ENCODE assay signal across 15 cellular contexts in genomic region chr6:151805286-151805840, GRCh38. TPM values are rescaled to one million over a fixed set of nuclear protein-coding genes. Genes with fewer than 3 reads are reported as not detected.
DNase-seq lines count a peak whose midpoint lies in the region; ATAC-seq, FAIRE-seq and TF ChIP-seq lines count a peak whose summit lies in the region.
"Had no signal": no experiment of that assay in that cellular context is flagged by ENCODE, and none has a peak within 500 bp of the region (broad histone marks: within the 10 kb centered on the region; RNA-seq: fewer than 3 reads in every experiment).

No MANE protein-coding gene starts in this region.

- H2BK5ac ChIP-seq in IMR-90 (ENCODE audit: low read depth, low read length, poor library complexity, severe bottlenecking), result no peak overlapping the region

- no peak overlapping the region for H4K5ac ChIP-seq in IMR-90 (ENCODE audit: low read depth, low read length)

- H3K23ac ChIP-seq in IMR-90 (ENCODE audit: low read depth, low read length), result no peak overlapping the region

- H3K36me3 ChIP-seq in IMR-90 (ENCODE audit: control insufficient read depth, insufficient read depth, low read length) (no peaks in the 10 kb centered on the region), ovary (no peaks in the 10 kb centered on the region)
- H3K36me3 ChIP-seq: sigmoid colon had no signal

- no peak for TF ChIP-seq RAD21 in A549 (conservative IDR thresholded peaks at IDR 0.05 in 1 of 2, IDR thresholded peaks at IDR 0.05 in 1 of 2)
- no peak for TF ChIP-seq RAD21 in IMR-90 (IDR thresholded peaks at IDR 0.05; ENCODE audit: low read length)

- H3K4me2 ChIP-seq in A549, result peak overlapping the region; percentile 30; the same call in 1 of the 3 replicates
- no peak overlapping the region for H3K4me2 ChIP-seq in IMR-90 (ENCODE audit: low read depth, low read length)

- H3K27me3 ChIP-seq in IMR-90 (ENCODE audit: control insufficient read depth, insufficient read depth, low read length) (peaks cover 31% of the 10 kb centered on the region), ovary (no peaks in the 10 kb centered on the region)

- TF ChIP-seq CTCF in A549 (IDR thresholded peaks at IDR 0.05) (no peak), IMR-90 (conservative IDR thresholded peaks at IDR 0.05; ENCODE audit: low read depth, low read length) (no peak), fibroblast of the aortic adventitia (IDR thresholded peaks at IDR 0.05; ENCODE audit: insufficient read depth, low read length) (peak; percentile 5), ovary (IDR thresholded peaks at IDR 0.05) (no peak)

- no peaks in the 10 kb centered on the region for H4K20me1 ChIP-seq in IMR-90 (ENCODE audit: insufficient read depth, low read length)

- H3K4me3 ChIP-seq in A549, result no peak overlapping the region
- no peak overlapping the region for H3K4me3 ChIP-seq in IMR-90 (ENCODE audit: insufficient read depth, low read depth, low read length)
- peak overlapping the region; percentile 44 for H3K4me3 ChIP-seq in fibroblast of the aortic adventitia (ENCODE audit: low read depth, low read length)
- peak overlapping the region; percentile 61 for H3K4me3 ChIP-seq in ovary
- H3K4me3 ChIP-seq: sigmoid colon had no signal

- in situ Hi-C loops in IMR-90 (cut with MboI; ENCODE audit: low sequenced_read_pairs), result no loop called here

- no peak for TF ChIP-seq EP300 in A549 (IDR thresholded peaks at IDR 0.05)
- no peak for TF ChIP-seq EP300 in ovary (IDR thresholded peaks at IDR 0.05)

- H2BK15ac ChIP-seq in IMR-90 (ENCODE audit: low read depth, low read length), result no peak overlapping the region

- no peak overlapping the region for H2AK5ac ChIP-seq in IMR-90 (ENCODE audit: low read depth, low read length)

- H3K14ac ChIP-seq in IMR-90 (replicated peaks; ENCODE audit: low read depth, low read length), result no peak overlapping the region

- H2AK9ac ChIP-seq in IMR-90 (replicated peaks; ENCODE audit: low read depth, low read length, poor library complexity), result no peak overlapping the region

- H2BK120ac ChIP-seq in IMR-90 (ENCODE audit: low read depth, low read length), result no peak overlapping the region

- CTCF ChIA-PET in A549 (lab: Yijun Ruan, JAX) (interaction anchor here (0.6 kb wide), 1 partner anchor 51 kb away, joined by 3 read pairs; no protein-coding TSS in a partner anchor), IMR-90 (lab: Yijun Ruan, JAX) (no interaction called here)

- no peak overlapping the region for H4K8ac ChIP-seq in IMR-90 (ENCODE audit: low read depth in 2 of 2, low read length in 2 of 2)

- intact Hi-C loops in IMR-90 (cut with micrococcal nuclease) (no loop called here), ovary (cut with DNase I) (no loop called here)

- no peak for DNase-seq in A549 (ENCODE audit: low read depth in 1 of 2, low spot score in 1 of 2)
- DNase-seq in IMR-90, result no peak
- peak; percentile 61 for DNase-seq in fibroblast of the aortic adventitia (ENCODE audit: low read depth)
- peak; percentile 30 to 54 (median 49) for DNase-seq in ovary
- no peak for DNase-seq in NCI-H226
- no peak for DNase-seq in HT-29 (ENCODE audit: low spot score)
- no peak for DNase-seq in NCI-H1092 treated with DMSO at 0.1 percent for 48 hours (lab: John Stamatoyannopoulos, UW)
- no peak for DNase-seq in NCI-H1105 treated with DMSO at 0.1 percent for 48 hours (lab: John Stamatoyannopoulos, UW)
- DNase-seq: activated CD8-positive, alpha-beta T cell treated with anti-CD3 and anti-CD28 coated beads, Interleukin-2, amount 10 ng/mL, durations not matched to agents 7 days and 5 days; activated effector memory CD4-positive, alpha-beta T cell treated with anti-CD3 and anti-CD28 coated beads, Interleukin-2, amount 50 U/mL, for 16 hours; islet precursor cell; NCI-H1930; NCI-H748 treated with DMSO at 0.1 percent for 48 hours; sigmoid colon; stimulated activated naive CD4-positive, alpha-beta T cell had no signal

- H2AFZ ChIP-seq in IMR-90 (replicated peaks; ENCODE audit: low read length, poor library complexity), result peak overlapping the region; percentile 70

- H3K4ac ChIP-seq in IMR-90 (ENCODE audit: low read depth, low read length), result no peak overlapping the region

- no peak overlapping the region for H4K91ac ChIP-seq in IMR-90 (ENCODE audit: insufficient read depth, low read depth, low read length)

- TF ChIP-seq POLR2A in A549 (IDR thresholded peaks at IDR 0.05; ENCODE audit: low read length), result no peak
- TF ChIP-seq POLR2A in IMR-90 (IDR thresholded peaks at IDR 0.05; ENCODE audit: low read depth, low read length), result no peak
- peak; percentile 38 for TF ChIP-seq POLR2A in ovary (IDR thresholded peaks at IDR 0.05)

- H3K79me1 ChIP-seq in IMR-90 (ENCODE audit: low read depth in 1 of 2, low read length in 2 of 2), result no peaks in the 10 kb centered on the region

- H3K27ac ChIP-seq in A549 (no peak overlapping the region), IMR-90 (ENCODE audit: insufficient read depth, low read length) (no peak overlapping the region), ovary (peak overlapping the region; percentile 46 to 62)
- H3K27ac ChIP-seq: sigmoid colon had no signal

- H2BK20ac ChIP-seq in IMR-90 (ENCODE audit: low read depth, low read length), result no peak overlapping the region

- ATAC-seq in A549 (peak; percentile 37 to 54; a peak in 4 of 6 replicates), IMR-90 (ENCODE audit: low read depth) (no peak)
- ATAC-seq: activated CD8-positive, alpha-beta T cell treated with anti-CD3 and anti-CD28 coated beads, Interleukin-2, amount 10 ng/mL, durations not matched to agents 7 days and 5 days had no signal

- dilution Hi-C loops in IMR-90 (cut with HindIII; ENCODE audit: low sequenced_read_pairs, unreplicated experiment), result no loop called here

- no peak overlapping the region for H3K56ac ChIP-seq in IMR-90 (ENCODE audit: extremely low read depth, insufficient read depth, low read length)

- no peak overlapping the region for H3K18ac ChIP-seq in IMR-90 (ENCODE audit: low read depth, low read length)

- no peak overlapping the region for H3K9ac ChIP-seq in IMR-90 (ENCODE audit: low read depth, low read length)

- H3K9me3 ChIP-seq in A549 (no peaks in the 10 kb centered on the region; the same call in 2 of the 3 replicates), IMR-90 (ENCODE audit: control insufficient read depth, insufficient read depth, low read length) (no peaks in the 10 kb centered on the region), ovary (no peaks in the 10 kb centered on the region)
- H3K9me3 ChIP-seq: sigmoid colon had no signal

- no peak for FAIRE-seq in A549 (lab: Jason Lieb, UNC)

- no peaks in the 10 kb centered on the region for H3K9me1 ChIP-seq in IMR-90 (ENCODE audit: insufficient read depth, low read length)

- POLR2A ChIA-PET in A549 (lab: Yijun Ruan, JAX), result no interaction called here
- POLR2A ChIA-PET in IMR-90 (lab: Charles Lee; ENCODE audit: unreplicated experiment), result no interaction called here

- BruUV-seq in IMR-90 (replicated peaks; lab: Mats Ljungman, UMichigan), result no TSS peak

- H3K4me1 ChIP-seq in A549 (0 out of 3 replicates have a peak, but pooled peaks cover 4% of the 10 kb centered on the region), IMR-90 (ENCODE audit: control insufficient read depth, insufficient read depth, low read length) (no peaks in the 10 kb centered on the region; the same call in 1 of the 2 replicates), ovary (ENCODE audit: insufficient read depth) (peaks cover 9% of the 10 kb centered on the region)

- 15% methylated on average over 11 of the region's 11 CpGs for WGBS in A549 (ENCODE audit: missing lambda C conversion rate)
- no CpG with 5 or more reads among the region's 11 CpGs for whole genome bisulfite sequencing in IMR-90 (ENCODE audit: extremely low coverage in 2 of 2, insufficient read length in 1 of 2), 2 experiments
- WGBS in ovary, 3 donors, result 5 to 13% (median 8%) methylated on average over 11 of the region's 11 CpGs

TF ChIP-seq in A549, 52 proteins besides CTCF, POLR2A, EP300 and RAD21 (continues in another document):
- TF ChIP-seq JUN (IDR thresholded peaks at IDR 0.05), result no peak
- TF ChIP-seq CEBPB (IDR thresholded peaks at IDR 0.05), result no peak
- TF ChIP-seq HDAC2 (IDR thresholded peaks at IDR 0.05), result no peak
- TF ChIP-seq CBX8 (IDR thresholded peaks at IDR 0.05), result no peak
- no peak for TF ChIP-seq NR3C1 (IDR thresholded peaks at IDR 0.05)
- no peak for TF ChIP-seq E2F6 (IDR thresholded peaks at IDR 0.05; ENCODE audit: borderline replicate concordance, low read depth)

TF ChIP-seq in IMR-90, 13 proteins besides CTCF, POLR2A, EP300 and RAD21 (continues in another document):
- no peak for TF ChIP-seq BHLHE40 (IDR thresholded peaks at IDR 0.05; ENCODE audit: low read depth, low read length)
- no peak for TF ChIP-seq MAFK (IDR thresholded peaks at IDR 0.05; ENCODE audit: low read depth, low read length)
- no peak for TF ChIP-seq MXI1 (IDR thresholded peaks at IDR 0.05; ENCODE audit: borderline replicate concordance, low read depth, low read length)
- no peak for TF ChIP-seq USF2 (IDR thresholded peaks at IDR 0.05; ENCODE audit: low read depth, low read length)

RNA-seq across cellular contexts. Expression of gene ESR1, which starts 2.1 kb away (rescaled TPM):
- polyA plus RNA-seq in A549 (2011; rRNA removed), result not detected in 2 replicates
- not detected in 2 replicates for polyA plus RNA-seq in A549 (2012; cell fraction: cytosol; rRNA removed)
- polyA plus RNA-seq in A549 (2012; cell fraction: nucleus; rRNA removed), result not detected in 2 replicates
- polyA plus RNA-seq in A549 (2017; fragmentation: RNase III; extraction: RNeasy Plus Mini Kit Qiagen cat#74134 plus additional on column Dnase treatment), result not detected in 3 replicates
- not detected in 2 replicates for polyA minus RNA-seq in A549 (2011; rRNA and poly(A)+ RNA removed)
- not detected in 2 replicates for total RNA-seq in IMR-90 (2012; rRNA removed)
- polyA plus RNA-seq in IMR-90 (2012; rRNA removed), result not detected in 2 replicates
- polyA plus RNA-seq in IMR-90 (2012; cell fraction: cytosol; rRNA removed), result not detected in 2 replicates
- polyA plus RNA-seq in IMR-90 (2012; cell fraction: nucleus; rRNA removed; ENCODE audit: low replicate concordance), result not detected in 2 replicates
- total RNA-seq in fibroblast of the aortic adventitia (ENCODE audit: low replicate concordance), result 2.7 and 3.4 TPM in 2 replicates
- 10 to 100 TPM; 13.4 to 44.5 (median 24.1) TPM for total RNA-seq in ovary
- 10 to 100 TPM in 1 of 2 donors, 1 to 10 TPM in 1; 6.6 to 15.1 TPM for polyA plus RNA-seq in ovary
- total RNA-seq in HT-29 (2014; rRNA removed; shearing (Covaris generic)), result not detected in 2 replicates

Comparison
In these comparisons a context has a peak if more than half of its experiments do, and no peak if none do; other contexts are left out.
1. DNase-seq: peak in fibroblast of the aortic adventitia (single experiment) and ovary (5 of 5); none in A549 (0 of 2), IMR-90 (single experiment), NCI-H226 (single experiment), HT-29 (single experiment), NCI-H1092 treated with DMSO at 0.1 percent for 48 hours (single experiment) and NCI-H1105 treated with DMSO at 0.1 percent for 48 hours (single experiment).
2. H3K27ac ChIP-seq: peak in ovary (2 of 2); none in A549 (0 of 2) and IMR-90 (single experiment).
3. H3K4me3 ChIP-seq: peak in fibroblast of the aortic adventitia (single experiment) and ovary (single experiment); none in A549 (single experiment) and IMR-90 (single experiment).